ENCODE assay signal across 8 cellular contexts in genomic region chr13:32587774-32588165, GRCh38. TPM values are rescaled to one million over a fixed set of nuclear protein-coding genes. Genes with fewer than 3 reads are reported as not detected.
DNase-seq lines count a peak whose midpoint lies in the region; ATAC-seq, FAIRE-seq and TF ChIP-seq lines count a peak whose summit lies in the region.

No MANE protein-coding gene starts in this region.

- no peaks in the 10 kb centered on the region for H3K36me3 Mint-ChIP-seq in activated naive CD4-positive, alpha-beta T cell treated with anti-CD3 and anti-CD28 coated beads, Interleukin-2, amount 50 U/mL, for 24 hours
- H3K36me3 Mint-ChIP-seq in neural progenitor cell, result peaks cover 17% of the 10 kb centered on the region

- H3K27me3 Mint-ChIP-seq in activated naive CD4-positive, alpha-beta T cell treated with anti-CD3 and anti-CD28 coated beads, Interleukin-2, amount 50 U/mL, for 24 hours, result no peaks in the 10 kb centered on the region
- H3K27me3 Mint-ChIP-seq in neural progenitor cell (ENCODE audit: insufficient read depth, low read depth), result peaks cover 4% of the 10 kb centered on the region

- no peak for FAIRE-seq in endothelial cell of umbilical vein (lab: Jason Lieb, UNC)

- H3K4me3 Mint-ChIP-seq in activated naive CD4-positive, alpha-beta T cell treated with anti-CD3 and anti-CD28 coated beads, Interleukin-2, amount 50 U/mL, for 24 hours, result peak overlapping the region; percentile 97
- peak overlapping the region; percentile 96 for H3K4me3 Mint-ChIP-seq in neural progenitor cell

- H2AFZ ChIP-seq in endothelial cell of umbilical vein (ENCODE audit: low read depth, low read length) (peak overlapping the region; percentile 4), neural progenitor cell (replicated peaks) (peak overlapping the region; percentile 61)

- POLR2A ChIA-PET in RWPE1 (lab: Yijun Ruan, JAX; ENCODE audit: low non-redundant PET), result no interaction called here
- POLR2A ChIA-PET in endothelial cell of umbilical vein (lab: Charles Lee), result no interaction called here

- ATAC-seq in GM19455 (IDR thresholded peaks at IDR 0.05; ENCODE audit: unreplicated experiment), result no peak
- ATAC-seq in GM21447 (IDR thresholded peaks at IDR 0.05; ENCODE audit: unreplicated experiment), result no peak
- no peak for ATAC-seq in GM19397 (IDR thresholded peaks at IDR 0.05; ENCODE audit: unreplicated experiment)

- H3K9me1 ChIP-seq in endothelial cell of umbilical vein (replicated peaks; ENCODE audit: control insufficient read depth, extremely low read depth, insufficient read depth, low read length), result no peaks in the 10 kb centered on the region

- H3K27ac ChIP-seq in RWPE1 (peak overlapping the region; percentile 98), endothelial cell of umbilical vein (ENCODE audit: insufficient read depth, low read depth, low read length) (peak overlapping the region; percentile 56), neural progenitor cell (peak overlapping the region; percentile 94)

- no peaks in the 10 kb centered on the region for H3K36me3 ChIP-seq in endothelial cell of umbilical vein (ENCODE audit: control insufficient read depth in 2 of 2, extremely low read depth in 1 of 2, insufficient read depth in 2 of 2, low read length in 2 of 2)
- no peaks in the 10 kb centered on the region for H3K36me3 ChIP-seq in neural progenitor cell

- H3K27me3 ChIP-seq in endothelial cell of umbilical vein (ENCODE audit: control insufficient read depth in 2 of 2, insufficient read depth in 2 of 2, low read length in 2 of 2), result peaks cover 0 to 1% of the 10 kb centered on the region in 2 experiments
- peaks cover 11% of the 10 kb centered on the region for H3K27me3 ChIP-seq in neural progenitor cell

- H3K27ac Mint-ChIP-seq in activated naive CD4-positive, alpha-beta T cell treated with anti-CD3 and anti-CD28 coated beads, Interleukin-2, amount 50 U/mL, for 24 hours, result peak overlapping the region; percentile 96
- peak overlapping the region; percentile 95 for H3K27ac Mint-ChIP-seq in neural progenitor cell

- peak overlapping the region; percentile 96 for H3K9ac ChIP-seq in endothelial cell of umbilical vein (replicated peaks; ENCODE audit: extremely low read depth, insufficient read depth, low read length)
- H3K9ac ChIP-seq in neural progenitor cell, result peak overlapping the region; percentile 74

- TF ChIP-seq POLR2A in endothelial cell of umbilical vein (IDR thresholded peaks at IDR 0.05; ENCODE audit: low read depth, low read length), result no peak

- H3K4me1 ChIP-seq in endothelial cell of umbilical vein (ENCODE audit: control insufficient read depth, extremely low read depth, insufficient read depth, low read length), result peaks cover 20% of the 10 kb centered on the region
- H3K4me1 ChIP-seq in neural progenitor cell, result peaks cover 25% of the 10 kb centered on the region

- peak overlapping the region; percentile 43 to 98 (median 48) for H3K4me3 ChIP-seq in endothelial cell of umbilical vein (replicated peaks in 1 of 3; ENCODE audit: insufficient read depth in 1 of 3, low read depth in 1 of 3, low read length in 3 of 3)
- peak overlapping the region; percentile 95 for H3K4me3 ChIP-seq in neural progenitor cell

- TF ChIP-seq CTCF in RWPE1 (conservative IDR thresholded peaks at IDR 0.05; ENCODE audit: low read depth) (no peak), endothelial cell of umbilical vein (IDR thresholded peaks at IDR 0.05; ENCODE audit: extremely low read depth in 1 of 2, insufficient read depth in 1 of 2, low read depth in 1 of 2, low read length in 2 of 2) (no peak), neural progenitor cell (IDR thresholded peaks at IDR 0.05) (no peak)

- dilution Hi-C loops in endothelial cell of umbilical vein (cut with MboI; ENCODE audit: extremely low pct_ligation_motif_present, low sequenced_read_pairs), result no loop called here

- H3F3A ChIP-seq in neural progenitor cell (ENCODE audit: low read depth), result peaks cover 18% of the 10 kb centered on the region

- H3K4me2 ChIP-seq in endothelial cell of umbilical vein (ENCODE audit: insufficient read depth, low read length) (peak overlapping the region; percentile 100), neural progenitor cell (peak overlapping the region; percentile 99)

- CTCF ChIA-PET in RWPE1 (lab: Yijun Ruan, JAX) (interaction anchor here (0.6 to 1.3 kb wide), 8 partner anchors 52 to 327 kb away, joined by 3 to 5 read pairs (median 3); no protein-coding TSS in a partner anchor), endothelial cell of umbilical vein (lab: Charles Lee) (interaction anchor here (0.6 to 3.3 kb wide), 17 partner anchors 9 to 1136 kb away, joined by 3 to 70 read pairs (median 3); partner anchors contain the start of gene N4BP2L2)

- H3K9me3 Mint-ChIP-seq in activated naive CD4-positive, alpha-beta T cell treated with anti-CD3 and anti-CD28 coated beads, Interleukin-2, amount 50 U/mL, for 24 hours, result no peaks in the 10 kb centered on the region
- H3K9me3 Mint-ChIP-seq in neural progenitor cell, result peaks cover 14% of the 10 kb centered on the region

- intact Hi-C loops in endothelial cell of umbilical vein (cut with micrococcal nuclease), result loop anchor here (1.0 to 10.0 kb wide), 10 partner anchors 49 to 907 kb away; partner anchors contain the start of genes BRCA2, KL, N4BP2L2 and ZAR1L

- H3K9me3 ChIP-seq in endothelial cell of umbilical vein (replicated peaks; ENCODE audit: control insufficient read depth, insufficient read depth, low read length), result no peaks in the 10 kb centered on the region
- no peaks in the 10 kb centered on the region for H3K9me3 ChIP-seq in neural progenitor cell (ENCODE audit: low read depth)

- no peak for DNase-seq in activated naive CD4-positive, alpha-beta T cell (lab: John Stamatoyannopoulos, UW)
- no peak for DNase-seq in RWPE1 (ENCODE audit: low spot score)
- peak; percentile 59 for DNase-seq in endothelial cell of umbilical vein (ENCODE audit: low read depth, low spot score)
- no peak for DNase-seq in neural progenitor cell (ENCODE audit: low spot score)

- H3K79me2 ChIP-seq in endothelial cell of umbilical vein (ENCODE audit: control insufficient read depth, insufficient read depth, low read length) (peaks cover 55% of the 10 kb centered on the region), neural progenitor cell (ENCODE audit: low read depth) (peaks cover 57% of the 10 kb centered on the region)

- TSS peak; percentile 27 for BruUV-seq in endothelial cell of umbilical vein (replicated peaks; lab: Mats Ljungman, UMichigan)

- peaks cover 61% of the 10 kb centered on the region for H3K4me1 Mint-ChIP-seq in activated naive CD4-positive, alpha-beta T cell treated with anti-CD3 and anti-CD28 coated beads, Interleukin-2, amount 50 U/mL, for 24 hours
- peaks cover 32% of the 10 kb centered on the region for H3K4me1 Mint-ChIP-seq in neural progenitor cell

- peaks cover 3% of the 10 kb centered on the region for H4K20me1 ChIP-seq in endothelial cell of umbilical vein (replicated peaks; ENCODE audit: control insufficient read depth, extremely low read depth, insufficient read depth, low read length)
- peaks cover 49% of the 10 kb centered on the region for H4K20me1 ChIP-seq in neural progenitor cell (ENCODE audit: low read depth)

TF ChIP-seq in endothelial cell of umbilical vein, 7 proteins besides CTCF, POLR2A, EP300 and RAD21:
- TF ChIP-seq GATA2 (IDR thresholded peaks at IDR 0.05; ENCODE audit: insufficient read depth, insufficient read length, low read depth, low read length) (no peak), JUN (IDR thresholded peaks at IDR 0.05; ENCODE audit: borderline replicate concordance, insufficient read depth, insufficient read length, low read depth) (no peak), EZH2 (IDR thresholded peaks at IDR 0.05; ENCODE audit: borderline replicate concordance, low read depth, low read length, severe bottlenecking) (no peak), MAX (IDR thresholded peaks at IDR 0.05; ENCODE audit: insufficient read depth, insufficient read length) (no peak), MYC (IDR thresholded peaks at IDR 0.05; ENCODE audit: low read depth, low read length) (no peak), FOS (IDR thresholded peaks at IDR 0.05; ENCODE audit: borderline replicate concordance, insufficient read depth, low read length) (no peak), POLR2AphosphoS5 (IDR thresholded peaks at IDR 0.05; ENCODE audit: insufficient read depth, low read depth, low read length) (no peak)

RNA-seq across cellular contexts. Expression of gene PDS5B, which starts 1.5 kb away (rescaled TPM):
- total RNA-seq in endothelial cell of umbilical vein (40.3 and 41.0 TPM in 2 replicates), neural progenitor cell (ENCODE audit: low replicate concordance) (34.6 and 55.9 TPM in 2 replicates)
- polyA plus RNA-seq in endothelial cell of umbilical vein, result 2.6 and 3.9 TPM in 2 replicates
- polyA plus RNA-seq in endothelial cell of umbilical vein (2011; cell fraction: cytosol; rRNA removed), result 6.1 and 7.0 TPM in 2 replicates
- 23.2 and 30.7 TPM in 2 replicates for polyA plus RNA-seq in endothelial cell of umbilical vein (2011; cell fraction: nucleus; rRNA removed)
- 16.1 and 22.5 TPM in 2 replicates for polyA plus RNA-seq in endothelial cell of umbilical vein (2012)
- polyA minus RNA-seq in endothelial cell of umbilical vein, result 11.9 and 13.1 TPM in 2 replicates
- polyA minus RNA-seq in endothelial cell of umbilical vein (2011; cell fraction: cytosol; rRNA and poly(A)+ RNA removed), result 17.5 TPM
- 72.5 and 106 TPM in 2 replicates for polyA minus RNA-seq in endothelial cell of umbilical vein (2011; cell fraction: nucleus; rRNA and poly(A)+ RNA removed)

RNA-seq across cellular contexts. Expression of gene N4BP2L2, which starts 49.2 kb away (rescaled TPM):
- total RNA-seq in endothelial cell of umbilical vein, result 95.4 and 101 TPM in 2 replicates
- 14.8 and 21.7 TPM in 2 replicates for polyA plus RNA-seq in endothelial cell of umbilical vein
- 25.6 and 30.1 TPM in 2 replicates for polyA plus RNA-seq in endothelial cell of umbilical vein (2011; cell fraction: cytosol; rRNA removed)
- polyA plus RNA-seq in endothelial cell of umbilical vein (2011; cell fraction: nucleus; rRNA removed), result 102 and 146 TPM in 2 replicates
- 57.3 and 66.6 TPM in 2 replicates for polyA plus RNA-seq in endothelial cell of umbilical vein (2012)
- polyA minus RNA-seq in endothelial cell of umbilical vein, result 42.6 and 43.6 TPM in 2 replicates
- polyA minus RNA-seq in endothelial cell of umbilical vein (2011; cell fraction: cytosol; rRNA and poly(A)+ RNA removed), result 9.8 TPM
- polyA minus RNA-seq in endothelial cell of umbilical vein (2011; cell fraction: nucleus; rRNA and poly(A)+ RNA removed), result 89.7 and 110 TPM in 2 replicates
- 86.2 and 153 TPM in 2 replicates for total RNA-seq in neural progenitor cell (ENCODE audit: low replicate concordance)
